In genomic region chr17:892958-893357, GRCh38 we compare ENCODE assay signal across 26 cellular contexts.
"Had no signal": no experiment of that assay in that cellular context is flagged by ENCODE, and none has a peak within 500 bp of the region (broad histone marks: within the 10 kb centered on the region; RNA-seq: fewer than 3 reads in every experiment).

No MANE protein-coding gene starts in this region.

- H3K27me3 ChIP-seq: ascending aorta, body of pancreas, MG63 had no signal

- ATAC-seq: activated naive CD4-positive, alpha-beta T cell treated with anti-CD3 and anti-CD28 coated beads, Interleukin-2, amount 50 U/mL, for 72 hours; activated naive CD8-positive, alpha-beta T cell treated with anti-CD3 and anti-CD28 coated beads, Interleukin-2, amount 50 U/mL, for 24 hours; activated T-cell treated with anti-CD3 and anti-CD28 coated beads, Interleukin-2, amount 50 U/mL, for 4 hours; body of pancreas; PC-3; T-cell had no signal

- H3K36me3 ChIP-seq: ascending aorta, MG63 had no signal

- H3K9me3 ChIP-seq: ascending aorta, body of pancreas, MG63 had no signal

- DNase-seq: activated CD4-positive, alpha-beta memory T cell treated with anti-CD3 and anti-CD28 coated beads for 36 hours; activated CD4-positive, alpha-beta T cell treated with anti-CD3 and anti-CD28 coated beads, Interleukin-2, amount 10 ng/mL, durations not matched to agents 7 days and 5 days; activated CD4-positive, CD25-positive, alpha-beta regulatory T cell; activated CD8-positive, alpha-beta memory T cell treated with anti-CD3 and anti-CD28 coated beads for 24 hours; activated effector memory CD4-positive, alpha-beta T cell treated with anti-CD3 and anti-CD28 coated beads, Interleukin-2, amount 50 U/mL, for 16 hours; activated naive CD4-positive, alpha-beta T cell treated with Interleukin-2 at 50 U/mL for 16 hours; activated naive CD8-positive, alpha-beta T cell treated with anti-CD3 and anti-CD28 coated beads, Interleukin-2, amount 50 U/mL, for 24 hours; activated T-cell treated with anti-CD3 and anti-CD28 coated beads, Interleukin-2, amount 50 U/mL, for 4 hours; amniotic stem cell; body of pancreas; MG63; MV-4-11; NCI-H1092 treated with DMSO at 0.1 percent for 48 hours; NCI-H1417 treated with DMSO at 0.1 percent for 48 hours; NCI-H1694 treated with DMSO at 0.1 percent for 48 hours; NCI-H2029 treated with DMSO at 0.1 percent for 48 hours; NCI-H446; NCI-H524; PC-3; T-cell; T-helper 2 cell; T1000 had no signal

- FAIRE-seq: TTC549 had no signal

- H3K4me1 ChIP-seq: ascending aorta, body of pancreas had no signal

- H3K4me3 ChIP-seq: ascending aorta, body of pancreas, MG63, SK-N-MC had no signal

- H3K27ac ChIP-seq: ascending aorta, body of pancreas, SK-N-MC had no signal
